In genomic region chr7:45084336-45084735, GRCh38 we compare ENCODE assay signal across 16 cellular contexts. TPM values are rescaled to one million over a fixed set of nuclear protein-coding genes. Genes with fewer than 3 reads are reported as not detected.
"Had no signal": no experiment of that assay in that cellular context is flagged by ENCODE, and none has a peak within 500 bp of the region (broad histone marks: within the 10 kb centered on the region; RNA-seq: fewer than 3 reads in every experiment).

No MANE protein-coding gene starts in this region.

- ATAC-seq: activated T-cell treated with anti-CD3 and anti-CD28 coated beads, Interleukin-2, amount 50 U/mL, for 4 hours; upper lobe of right lung had no signal

- H3K36me3 Mint-ChIP-seq: activated CD4-positive, alpha-beta memory T cell treated with anti-CD3 and anti-CD28 coated beads for 36 hours; activated naive CD8-positive, alpha-beta T cell treated with anti-CD3 and anti-CD28 coated beads for 36 hours; naive B cell had no signal

- H3K27ac Mint-ChIP-seq: activated CD4-positive, alpha-beta memory T cell treated with anti-CD3 and anti-CD28 coated beads for 36 hours; activated naive CD8-positive, alpha-beta T cell treated with anti-CD3 and anti-CD28 coated beads for 36 hours had no signal

- H3K4me1 ChIP-seq: breast epithelium, upper lobe of right lung had no signal

- H3K36me3 ChIP-seq: breast epithelium, suprapubic skin, upper lobe of right lung had no signal

- H3K9me3 Mint-ChIP-seq: activated CD4-positive, alpha-beta memory T cell treated with anti-CD3 and anti-CD28 coated beads for 36 hours; activated naive CD8-positive, alpha-beta T cell treated with anti-CD3 and anti-CD28 coated beads for 36 hours; activated T-cell treated with anti-CD3 and anti-CD28 coated beads, Interleukin-2, amount 50 U/mL, for 4 hours; naive B cell had no signal

- H3K4me3 ChIP-seq: breast epithelium, lung, SK-N-MC, skin epidermis, suprapubic skin, upper lobe of right lung had no signal

- DNase-seq: activated CD4-positive, alpha-beta memory T cell treated with anti-CD3 and anti-CD28 coated beads for 36 hours; activated CD4-positive, alpha-beta T cell treated with anti-CD3 and anti-CD28 coated beads for 1 hour; activated effector memory CD4-positive, alpha-beta T cell treated with Interleukin-2 at 50 U/mL for 16 hours; activated naive CD8-positive, alpha-beta T cell treated with anti-CD3 and anti-CD28 coated beads for 36 hours; activated T-cell treated with anti-CD3 and anti-CD28 coated beads, Interleukin-2, amount 50 U/mL, for 4 hours; dermis blood vessel endothelial cell; naive B cell; stimulated activated CD4-positive, alpha-beta T cell treated with anti-CD3 and anti-CD28 coated beads, Interleukin-4, amount 100 ng/mL, for 24 hours; stimulated activated naive CD4-positive, alpha-beta T cell had no signal

- H3K4me3 Mint-ChIP-seq: activated CD4-positive, alpha-beta memory T cell treated with anti-CD3 and anti-CD28 coated beads for 36 hours; activated naive CD8-positive, alpha-beta T cell treated with anti-CD3 and anti-CD28 coated beads for 36 hours; activated T-cell treated with anti-CD3 and anti-CD28 coated beads, Interleukin-2, amount 50 U/mL, for 4 hours; naive B cell had no signal

- H3K9me3 ChIP-seq: breast epithelium, suprapubic skin, upper lobe of right lung had no signal

- H3K27ac ChIP-seq: breast epithelium, SK-N-MC, skin epidermis, suprapubic skin, upper lobe of right lung had no signal

- H3K27me3 ChIP-seq: breast epithelium, upper lobe of right lung had no signal

RNA-seq across cellular contexts. Expression of gene NACAD, which starts 4.4 kb away (rescaled TPM):
- total RNA-seq: T-helper 1 cell treated with Interleukin-12 subunit alpha and Interleukin-12 subunit beta and Interleukin-4 antibody, amounts not matched to agents 30 ng/mL and 1 ng/mL, for 36 hours had no signal
